In the genomic region with DNA sequence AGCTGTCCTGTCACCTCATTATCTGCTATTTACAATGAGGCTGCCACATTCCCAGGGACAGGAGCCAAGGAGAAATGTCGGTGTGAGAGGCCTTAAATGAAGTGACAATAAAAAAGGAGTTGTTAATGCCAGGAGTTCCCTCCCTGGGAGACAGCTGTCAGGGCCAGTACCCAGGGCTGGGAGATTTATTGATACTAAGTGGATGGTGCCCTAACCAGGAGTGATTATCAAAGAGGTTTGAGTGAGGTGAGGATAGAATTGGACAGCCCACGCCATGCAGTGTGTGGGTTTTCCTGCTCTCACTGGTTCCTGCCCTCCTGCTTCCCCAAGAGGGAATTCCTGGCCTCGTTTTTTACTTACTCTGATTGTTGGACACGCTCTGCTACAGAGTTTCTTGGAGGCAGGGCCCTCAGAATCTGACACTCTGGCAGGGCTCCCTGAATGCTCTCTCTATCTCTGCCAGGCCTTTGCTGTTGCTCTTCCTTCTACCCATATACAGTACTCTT, we compare ENCODE assay signal across 27 cellular contexts.
DNase-seq lines count a peak whose midpoint lies in the region; ATAC-seq and TF ChIP-seq lines count a peak whose summit lies in the region.
"Had no signal": no experiment of that assay in that cellular context is flagged by ENCODE, and none has a peak within 500 bp of the region (broad histone marks: within the 10 kb centered on the region; RNA-seq: fewer than 3 reads in every experiment).

No MANE protein-coding gene starts in this region.

- no peaks in the 10 kb centered on the region for H3K9me2 ChIP-seq in neural cell (ENCODE audit: insufficient read depth, low read length)

- TF ChIP-seq EP300 in neural cell (conservative IDR thresholded peaks at IDR 0.05; ENCODE audit: poor library complexity, severe bottlenecking), result peak; percentile 88

- TF ChIP-seq POLR2A in heart left ventricle (IDR thresholded peaks at IDR 0.05), result no peak

- ATAC-seq in heart left ventricle, result peak; percentile 56 to 77 (median 69)
- no peak for ATAC-seq in naive thymus-derived CD4-positive, alpha-beta T cell
- ATAC-seq: activated CD4-positive, alpha-beta T cell treated with anti-CD3 and anti-CD28 coated beads for 36 hours; stimulated activated naive CD8-positive, alpha-beta T cell treated with anti-CD3 and anti-CD28 coated beads, Interleukin-15, Interleukin-2, amounts not matched to agents 100 U/mL and 50 U/mL, for 24 hours had no signal

- no peak overlapping the region for H3K4me3 ChIP-seq in heart left ventricle
- H3K4me3 ChIP-seq in neural cell (ENCODE audit: low read length), result no peak overlapping the region
- H3K4me3 ChIP-seq in naive thymus-derived CD4-positive, alpha-beta T cell (ENCODE audit: low read length), result no peak overlapping the region
- H3K4me3 ChIP-seq: ascending aorta, esophagus squamous epithelium, prostate gland, testis, uterus had no signal

- H3K36me3 ChIP-seq in heart left ventricle, result no peaks in the 10 kb centered on the region
- no peaks in the 10 kb centered on the region for H3K36me3 ChIP-seq in neural cell (ENCODE audit: insufficient read depth, low read length)
- no peaks in the 10 kb centered on the region for H3K36me3 ChIP-seq in naive thymus-derived CD4-positive, alpha-beta T cell (ENCODE audit: control insufficient read depth in 2 of 3, insufficient read depth in 3 of 3, low read length in 3 of 3)
- H3K36me3 ChIP-seq: ascending aorta, esophagus squamous epithelium, neutrophil, prostate gland, uterus had no signal

- 14 to 30% (median 16%) methylated on average over 4 of the region's 4 CpGs for WGBS in heart left ventricle, 4 donors

- H3K27me3 ChIP-seq in heart left ventricle (no peaks in the 10 kb centered on the region), neural cell (ENCODE audit: insufficient read depth, low read depth, low read length) (no peaks in the 10 kb centered on the region)
- H3K27me3 ChIP-seq in naive thymus-derived CD4-positive, alpha-beta T cell (ENCODE audit: control insufficient read depth in 2 of 2, insufficient read depth in 2 of 2, low read length in 2 of 2), result no peaks in the 10 kb centered on the region
- H3K27me3 ChIP-seq: ascending aorta, esophagus squamous epithelium, neutrophil, testis, uterus had no signal

- H3K27ac ChIP-seq in heart left ventricle, result peak overlapping the region in 6 of 12 donors; percentile 17 to 52 (median 33)
- H3K27ac ChIP-seq in neural cell (ENCODE audit: low read length), result peak overlapping the region; percentile 53
- no peak overlapping the region for H3K27ac ChIP-seq in naive thymus-derived CD4-positive, alpha-beta T cell (ENCODE audit: low read depth, low read length)
- H3K27ac ChIP-seq: ascending aorta, esophagus squamous epithelium, neutrophil, prostate gland, testis, uterus had no signal

- CTCF ChIA-PET in naive thymus-derived CD4-positive, alpha-beta T cell (lab: Charles Lee), result no interaction called here

- no peaks in the 10 kb centered on the region for H3K4me1 Mint-ChIP-seq in naive thymus-derived CD4-positive, alpha-beta T cell
- H3K4me1 Mint-ChIP-seq: activated CD4-positive, alpha-beta T cell treated with anti-CD3 and anti-CD28 coated beads for 36 hours; activated naive CD8-positive, alpha-beta T cell treated with anti-CD3 and anti-CD28 coated beads for 36 hours; CD4-positive, alpha-beta memory T cell; central memory CD8-positive, alpha-beta T cell had no signal

- POLR2A ChIA-PET in naive thymus-derived CD4-positive, alpha-beta T cell (lab: Charles Lee), result no interaction called here

- TF ChIP-seq CTCF in heart left ventricle (IDR thresholded peaks at IDR 0.05) (no peak), neural cell (IDR thresholded peaks at IDR 0.05; ENCODE audit: poor library complexity, severe bottlenecking) (no peak)

- no peak overlapping the region for H2AFZ ChIP-seq in neural cell (ENCODE audit: low read depth, low read length)

- H4K20me1 ChIP-seq in neural cell (ENCODE audit: insufficient read depth), result no peaks in the 10 kb centered on the region

- H3K4me1 ChIP-seq in heart left ventricle, result peaks cover 0 to 27% (median 5%) of the 10 kb centered on the region in 12 donors
- H3K4me1 ChIP-seq in naive thymus-derived CD4-positive, alpha-beta T cell (ENCODE audit: control insufficient read depth in 2 of 2, insufficient read depth in 2 of 2, low read length in 2 of 2), result no peaks in the 10 kb centered on the region
- H3K4me1 ChIP-seq: esophagus squamous epithelium, prostate gland, testis, uterus had no signal

- H3K27me3 Mint-ChIP-seq in naive thymus-derived CD4-positive, alpha-beta T cell, result no peaks in the 10 kb centered on the region
- H3K27me3 Mint-ChIP-seq: activated CD4-positive, alpha-beta T cell treated with anti-CD3 and anti-CD28 coated beads for 36 hours; activated naive CD8-positive, alpha-beta T cell treated with anti-CD3 and anti-CD28 coated beads for 36 hours had no signal

- H3K4me2 ChIP-seq in neural cell (ENCODE audit: low read length), result no peak overlapping the region

- no peak for TF ChIP-seq RAD21 in neural cell (conservative IDR thresholded peaks at IDR 0.05)

- no peaks in the 10 kb centered on the region for H3K9me3 ChIP-seq in heart left ventricle
- no peaks in the 10 kb centered on the region for H3K9me3 ChIP-seq in neural cell (ENCODE audit: low read length)
- no peaks in the 10 kb centered on the region for H3K9me3 ChIP-seq in naive thymus-derived CD4-positive, alpha-beta T cell (ENCODE audit: control insufficient read depth in 2 of 3, low read length in 3 of 3)
- H3K9me3 ChIP-seq: ascending aorta, esophagus squamous epithelium, neutrophil, prostate gland, testis, uterus had no signal

- H3F3A ChIP-seq in neural cell (ENCODE audit: insufficient read depth, low read length, poor library complexity, severe bottlenecking), result no peaks in the 10 kb centered on the region

- H3K9ac ChIP-seq in neural cell (ENCODE audit: low read length), result no peak overlapping the region

- H3K36me3 Mint-ChIP-seq in naive thymus-derived CD4-positive, alpha-beta T cell, result no peaks in the 10 kb centered on the region
- H3K36me3 Mint-ChIP-seq: activated naive CD8-positive, alpha-beta T cell treated with anti-CD3 and anti-CD28 coated beads for 36 hours; CD4-positive, alpha-beta memory T cell had no signal

- no peaks in the 10 kb centered on the region for H3K79me2 ChIP-seq in neural cell (replicated peaks; ENCODE audit: insufficient read depth, low read length)

- H3K4me3 Mint-ChIP-seq in naive thymus-derived CD4-positive, alpha-beta T cell, result no peak overlapping the region
- H3K4me3 Mint-ChIP-seq: activated CD4-positive, alpha-beta T cell treated with anti-CD3 and anti-CD28 coated beads for 36 hours; activated naive CD8-positive, alpha-beta T cell treated with anti-CD3 and anti-CD28 coated beads for 36 hours; CD4-positive, alpha-beta memory T cell; central memory CD8-positive, alpha-beta T cell had no signal

- intact Hi-C loops in heart left ventricle (cut with DNase I), result no loop called here
- intact Hi-C loops in naive thymus-derived CD4-positive, alpha-beta T cell (cut with micrococcal nuclease), result no loop called here

- H3K27ac Mint-ChIP-seq in naive thymus-derived CD4-positive, alpha-beta T cell, result no peak overlapping the region
- H3K27ac Mint-ChIP-seq: activated CD4-positive, alpha-beta T cell treated with anti-CD3 and anti-CD28 coated beads for 36 hours; activated naive CD8-positive, alpha-beta T cell treated with anti-CD3 and anti-CD28 coated beads for 36 hours; CD4-positive, alpha-beta memory T cell had no signal

- DNase-seq in NCI-H1105 treated with DMSO at 0.1 percent for 48 hours (lab: John Stamatoyannopoulos, UW) (peak; percentile 2), NCI-H1105 (lab: John Stamatoyannopoulos, UW) (no peak), NCI-H69 (lab: John Stamatoyannopoulos, UW) (peak; percentile 85), heart left ventricle (peak in 1 of 5 donors; percentile 36), NCI-H2107 treated with DMSO at 0.1 percent for 48 hours (lab: John Stamatoyannopoulos, UW; ENCODE audit: unreplicated experiment) (no peak)
- no peak for DNase-seq in NK-92 treated with Interleukin-12 subunit alpha and Interleukin-12 subunit beta, amount 100 ng/mL, for 24 hours (lab: John Stamatoyannopoulos, UW)
- DNase-seq in naive thymus-derived CD4-positive, alpha-beta T cell, result no peak
- DNase-seq: 8988T; activated CD4-positive, alpha-beta T cell treated with anti-CD3 and anti-CD28 coated beads for 36 hours; activated effector memory CD4-positive, alpha-beta T cell treated with Interleukin-2 at 50 U/mL for 16 hours; activated naive CD8-positive, alpha-beta T cell treated with anti-CD3 and anti-CD28 coated beads for 36 hours; activated T-cell treated with anti-CD3 and anti-CD28 coated beads for 4 hours; CD4-positive, alpha-beta memory T cell; dermis blood vessel endothelial cell; esophagus squamous epithelium; KBM-7; MM.1S; NCI-H748 treated with DMSO at 0.1 percent for 48 hours; stimulated activated naive CD8-positive, alpha-beta T cell treated with anti-CD3 and anti-CD28 coated beads, Interleukin-15, Interleukin-2, amounts not matched to agents 100 U/mL and 50 U/mL, for 24 hours; T-helper 2 cell; testis; uterus had no signal

- peaks cover 0 to 3% (median 0%) of the 10 kb centered on the region in 11 donors for H3K9me3 Mint-ChIP-seq in naive thymus-derived CD4-positive, alpha-beta T cell
- H3K9me3 Mint-ChIP-seq: activated naive CD8-positive, alpha-beta T cell treated with anti-CD3 and anti-CD28 coated beads for 36 hours had no signal

TF ChIP-seq in neural cell, 6 proteins besides CTCF, POLR2A, EP300 and RAD21 (continues in another document):
- no peak for TF ChIP-seq EZH2 (IDR thresholded peaks at IDR 0.05; ENCODE audit: borderline replicate concordance, insufficient read depth, low read length, poor library complexity, severe bottlenecking)
- peak; percentile 43 for TF ChIP-seq POLR2AphosphoS5 (IDR thresholded peaks at IDR 0.05)

Comparison
In these comparisons a context has a peak if more than half of its experiments do, and no peak if none do; other contexts are left out.
1. DNase-seq: peak in NCI-H1105 treated with DMSO at 0.1 percent for 48 hours (single experiment) and NCI-H69 (single experiment); none in NCI-H1105 (single experiment), NK-92 treated with Interleukin-12 subunit alpha and Interleukin-12 subunit beta, amount 100 ng/mL, for 24 hours (single experiment), naive thymus-derived CD4-positive, alpha-beta T cell (0 of 9) and NCI-H2107 treated with DMSO at 0.1 percent for 48 hours (single experiment).